Comparison of ENCODE assay signal across 18 cellular contexts in genomic region chr16:8832383-8833100, GRCh38. TPM values are rescaled to one million over a fixed set of nuclear protein-coding genes. Genes with fewer than 3 reads are reported as not detected.
DNase-seq lines count a peak whose midpoint lies in the region; TF ChIP-seq lines count a peak whose summit lies in the region.
"Had no signal": no experiment of that assay in that cellular context is flagged by ENCODE, and none has a peak within 500 bp of the region (broad histone marks: within the 10 kb centered on the region; RNA-seq: fewer than 3 reads in every experiment).

No MANE protein-coding gene starts in this region.

- no peaks in the 10 kb centered on the region for H3K36me3 Mint-ChIP-seq in neural crest cell (ENCODE audit: low read depth)
- peaks cover 34% of the 10 kb centered on the region for H3K36me3 Mint-ChIP-seq in HFFc6 (ENCODE audit: low read depth)

- 54 to 56% methylated on average over 24 of the region's 24 CpGs for WGBS in ectodermal cell, 2 experiments

- H3K9me3 Mint-ChIP-seq in neural crest cell (no peaks in the 10 kb centered on the region), HFFc6 (no peaks in the 10 kb centered on the region)
- H3K9me3 Mint-ChIP-seq: T-helper 2 cell treated with Interferon-gamma antibody and Interleukin-4, amounts not matched to agents 5 μg/mL and 100 μg/mL, for 36 hours had no signal

- no peaks in the 10 kb centered on the region for H3K27me3 ChIP-seq in ectodermal cell (ENCODE audit: control insufficient read depth, insufficient read depth, low read length, poor library complexity, severe bottlenecking)
- H3K27me3 ChIP-seq: gastrocnemius medialis had no signal

- H3K4me1 ChIP-seq in ectodermal cell (ENCODE audit: control insufficient read depth, insufficient read depth, low read length): peaks cover 13% of the 10 kb centered on the region
- H3K4me1 ChIP-seq: gastrocnemius medialis had no signal

- H3K27ac Mint-ChIP-seq in neural crest cell (ENCODE audit: unreplicated experiment): peak overlapping the region; percentile 95
- no peak overlapping the region; the same call in 1 of the 2 replicates for H3K27ac Mint-ChIP-seq in HFFc6
- H3K27ac Mint-ChIP-seq: T-helper 2 cell treated with Interferon-gamma antibody and Interleukin-4, amounts not matched to agents 5 μg/mL and 100 μg/mL, for 36 hours had no signal

- H3K36me3 ChIP-seq in ectodermal cell (ENCODE audit: control insufficient read depth, insufficient read depth, low read length): no peaks in the 10 kb centered on the region

- H3K4me3 Mint-ChIP-seq in neural crest cell (no peak overlapping the region), HFFc6 (no peak overlapping the region)
- H3K4me3 Mint-ChIP-seq: T-helper 2 cell treated with Interferon-gamma antibody and Interleukin-4, amounts not matched to agents 5 μg/mL and 100 μg/mL, for 36 hours had no signal

- TF ChIP-seq CTCF in NB4 (IDR thresholded peaks at IDR 0.05; ENCODE audit: low read depth, low read length): no peak
- no peak for TF ChIP-seq CTCF in neural crest cell (conservative IDR thresholded peaks at IDR 0.05)
- no peak for TF ChIP-seq CTCF in HFFc6 (IDR thresholded peaks at IDR 0.05)

- H3K4me3 ChIP-seq in NB4 (ENCODE audit: low read depth, low read length) (no peak overlapping the region), ectodermal cell (ENCODE audit: insufficient read depth, low read depth, low read length) (no peak overlapping the region)
- H3K4me3 ChIP-seq: gastrocnemius medialis had no signal

- peak; percentile 8 for DNase-seq in NB4 (ENCODE audit: low read depth)
- no peak for DNase-seq in neural crest cell (ENCODE audit: low read depth, low spot score)
- no peak for DNase-seq in HFFc6
- DNase-seq in T-helper 2 cell: no peak
- DNase-seq in activated T-cell treated with anti-CD3 and anti-CD28 coated beads, Interleukin-2, amount 50 U/mL, for 1 hour: no peak
- DNase-seq: activated CD4-positive, alpha-beta T cell treated with anti-CD3 and anti-CD28 coated beads for 4 hours; EL; gastrocnemius medialis; NCI-H510A treated with DMSO at 0.1 percent for 48 hours; stimulated activated CD4-positive, alpha-beta T cell treated with anti-CD3 and anti-CD28 coated beads, Interleukin-2, amount 100 ng/mL, for 48 hours had no signal

- H3K27me3 Mint-ChIP-seq in neural crest cell (ENCODE audit: low read depth) (no peaks in the 10 kb centered on the region), HFFc6 (ENCODE audit: insufficient read depth) (peaks cover 2% of the 10 kb centered on the region; the same call in 1 of the 2 replicates)

- H3K9me3 ChIP-seq in ectodermal cell (ENCODE audit: control insufficient read depth, low read length): no peaks in the 10 kb centered on the region
- H3K9me3 ChIP-seq: gastrocnemius medialis had no signal

- TF ChIP-seq POLR2A in GM19193 (IDR thresholded peaks at IDR 0.05; ENCODE audit: extremely low read depth, insufficient read depth, insufficient read length) (peak; percentile 9), NB4 (IDR thresholded peaks at IDR 0.05; ENCODE audit: extremely low read depth, insufficient read length) (no peak)

- H3K4me1 Mint-ChIP-seq in neural crest cell (peaks cover 19% of the 10 kb centered on the region), HFFc6 (ENCODE audit: low read depth) (peaks cover 13% of the 10 kb centered on the region)

- H3K27ac ChIP-seq in ectodermal cell (ENCODE audit: insufficient read depth, low read depth, low read length, poor library complexity, severe bottlenecking): peak overlapping the region; percentile 92
- H3K27ac ChIP-seq: gastrocnemius medialis had no signal

RNA-seq across cellular contexts. Expression of gene PMM2, which starts 34.9 kb away (rescaled TPM):
- 22.3 TPM for polyA plus RNA-seq in ectodermal cell (2013, experiment 1 of 4)
- 29.4 TPM for polyA plus RNA-seq in ectodermal cell (2013, experiment 2 of 4)
- polyA plus RNA-seq in ectodermal cell (2013, experiment 3 of 4): 15.0 TPM
- 18.5 TPM for polyA plus RNA-seq in ectodermal cell (2013, experiment 4 of 4)
- total RNA-seq in neural crest cell: 20.8 and 21.5 TPM in 2 replicates
- total RNA-seq in HFFc6 (2021; fragmentation: NEBNext Ultra II Directional; extraction: Animal tissue kit (Norgen Biotek cat#: 25700)): 10 to 100 TPM; 38.9 to 48.5 (median 44.3) TPM

RNA-seq across cellular contexts. Expression of gene TMEM186, which starts 35.1 kb away (rescaled TPM):
- 12.4 TPM for polyA plus RNA-seq in ectodermal cell (2013, experiment 1 of 4)
- polyA plus RNA-seq in ectodermal cell (2013, experiment 2 of 4): 13.1 TPM
- polyA plus RNA-seq in ectodermal cell (2013, experiment 3 of 4): 8.6 TPM
- polyA plus RNA-seq in ectodermal cell (2013, experiment 4 of 4): 10.5 TPM
- total RNA-seq in neural crest cell: 11.1 and 11.8 TPM in 2 replicates
- total RNA-seq in HFFc6 (2021; fragmentation: NEBNext Ultra II Directional; extraction: Animal tissue kit (Norgen Biotek cat#: 25700)): 1 to 10 TPM; 5.2 to 9.1 (median 6.9) TPM

RNA-seq across cellular contexts. Expression of gene CARHSP1, which starts 36.3 kb away (rescaled TPM):
- 212 TPM for polyA plus RNA-seq in ectodermal cell (2013, experiment 1 of 4)
- 243 TPM for polyA plus RNA-seq in ectodermal cell (2013, experiment 2 of 4)
- polyA plus RNA-seq in ectodermal cell (2013, experiment 3 of 4): 154 TPM
- 191 TPM for polyA plus RNA-seq in ectodermal cell (2013, experiment 4 of 4)
- 147 and 152 TPM in 2 replicates for total RNA-seq in neural crest cell
- 100 to 1,000 TPM in 3 of 6 experiments, 10 to 100 TPM in 3; 91.4 to 114 (median 97.9) TPM for total RNA-seq in HFFc6 (2021; fragmentation: NEBNext Ultra II Directional; extraction: Animal tissue kit (Norgen Biotek cat#: 25700))

RNA-seq across cellular contexts. Expression of gene LITAFD, which starts 49.6 kb away (rescaled TPM):
- polyA plus RNA-seq in ectodermal cell (2013, experiment 1 of 4): not detected
- not detected for polyA plus RNA-seq in ectodermal cell (2013, experiment 2 of 4)
- not detected for polyA plus RNA-seq in ectodermal cell (2013, experiment 3 of 4)
- polyA plus RNA-seq in ectodermal cell (2013, experiment 4 of 4): not detected
- total RNA-seq in neural crest cell: not detected in 2 replicates
- not detected for total RNA-seq in HFFc6 (2021; fragmentation: NEBNext Ultra II Directional; extraction: Animal tissue kit (Norgen Biotek cat#: 25700))
- total RNA-seq: gastrocnemius medialis, kidney epithelial cell, mucosa of gallbladder, renal cortical epithelial cell, urinary bladder had no signal
- polyA plus RNA-seq: BJ, urinary bladder had no signal
